ENCODE assay signal across 23 cellular contexts in the genomic region with DNA sequence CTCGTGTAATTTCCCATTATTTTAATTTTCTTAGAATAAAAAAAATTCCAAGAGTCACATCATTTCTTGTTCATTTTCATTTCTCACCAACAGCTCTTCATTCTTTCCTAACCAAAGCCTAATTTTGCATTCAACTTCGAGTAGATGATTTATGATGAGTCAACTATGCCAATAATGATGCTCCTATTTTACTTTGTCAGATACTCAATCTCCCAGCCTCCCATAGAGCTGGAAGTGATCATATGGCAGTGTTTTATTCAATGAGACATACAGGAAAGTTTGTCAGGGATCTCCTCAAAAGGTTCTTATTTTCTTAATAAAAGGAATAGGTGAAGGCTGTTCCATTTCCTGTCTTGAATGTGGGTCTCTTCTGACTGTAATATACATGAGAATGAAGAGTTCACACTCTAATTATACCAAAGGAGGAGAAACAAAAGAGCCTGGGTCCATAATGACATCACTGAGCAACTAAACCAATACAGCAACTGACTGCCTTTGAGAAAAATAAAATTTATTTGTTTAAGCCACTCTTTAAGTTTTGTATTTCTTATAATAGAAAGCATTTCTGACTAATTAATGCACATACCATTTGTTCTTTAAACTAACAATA.
"Had no signal": no experiment of that assay in that cellular context is flagged by ENCODE, and none has a peak within 500 bp of the region (broad histone marks: within the 10 kb centered on the region; RNA-seq: fewer than 3 reads in every experiment).

No MANE protein-coding gene starts in this region.

- H3K36me3 ChIP-seq: brain microvascular endothelial cell had no signal

- H2AFZ ChIP-seq: hepatocyte had no signal

- H3K27me3 ChIP-seq: brain microvascular endothelial cell, hepatocyte, transverse colon, vagina had no signal

- ATAC-seq: activated CD8-positive, alpha-beta T cell treated with anti-CD3 and anti-CD28 coated beads for 36 hours; left ventricle myocardium superior; right cardiac atrium had no signal

- H3K4me1 Mint-ChIP-seq: activated B cell treated with CpG ODN at 0.5 μM for 24 hours; activated naive CD8-positive, alpha-beta T cell treated with anti-CD3 and anti-CD28 coated beads, Interleukin-2, amount 10 ng/mL, durations not matched to agents 7 days and 5 days; nephron progenitor cell had no signal

- H3K79me2 ChIP-seq: hepatocyte had no signal

- H3K9me3 ChIP-seq: transverse colon, vagina had no signal

- H3K4me3 Mint-ChIP-seq: activated B cell treated with CpG ODN at 0.5 μM for 24 hours; activated CD8-positive, alpha-beta T cell treated with anti-CD3 and anti-CD28 coated beads for 36 hours; activated naive CD8-positive, alpha-beta T cell treated with anti-CD3 and anti-CD28 coated beads, Interleukin-2, amount 10 ng/mL, durations not matched to agents 7 days and 5 days; dendritic cell treated with granulocyte-macrophage colony-stimulating factor and Interleukin-4, amounts not matched to agents 40 ng/mL and 50 ng/mL, for 4 days; nephron progenitor cell had no signal

- H3K4me2 ChIP-seq: hepatocyte had no signal

- H3K4me1 ChIP-seq: transverse colon, vagina had no signal

- DNase-seq: activated B cell treated with CpG ODN at 0.5 μM for 24 hours; activated CD4-positive, alpha-beta T cell treated with anti-CD3 and anti-CD28 coated beads for 48 hours; activated CD8-positive, alpha-beta memory T cell treated with anti-CD3 and anti-CD28 coated beads, Interleukin-2, amount 50 U/mL, for 4 hours; activated CD8-positive, alpha-beta T cell treated with anti-CD3 and anti-CD28 coated beads for 36 hours; activated naive CD8-positive, alpha-beta T cell treated with anti-CD3 and anti-CD28 coated beads, Interleukin-2, amount 10 ng/mL, durations not matched to agents 7 days and 5 days; activated T-cell treated with anti-CD3 and anti-CD28 coated beads, Interleukin-2, amount 50 U/mL, for 48 hours; brain microvascular endothelial cell; cerebellar nuclear complex; effector memory CD4-positive, alpha-beta T cell; kidney; left ventricle myocardium superior; nephron progenitor cell; occipital lobe; right cardiac atrium; small intestine; stimulated activated CD4-positive, alpha-beta T cell treated with anti-CD3 and anti-CD28 coated beads, Interleukin-4, amount 100 ng/mL, for 4 hours; stimulated activated CD8-positive, alpha-beta memory T cell treated with anti-CD3 and anti-CD28 coated beads, Interleukin-4, amount 100 ng/mL, for 48 hours; stimulated activated naive CD4-positive, alpha-beta T cell treated with Interleukin-2 at 50 U/mL for 16 hours; transverse colon had no signal

- H3K27ac ChIP-seq: brain microvascular endothelial cell, hepatocyte, transverse colon, vagina had no signal

- H3K27me3 Mint-ChIP-seq: activated B cell treated with CpG ODN at 0.5 μM for 24 hours; activated CD8-positive, alpha-beta T cell treated with anti-CD3 and anti-CD28 coated beads for 36 hours; activated naive CD8-positive, alpha-beta T cell treated with anti-CD3 and anti-CD28 coated beads, Interleukin-2, amount 10 ng/mL, durations not matched to agents 7 days and 5 days; dendritic cell treated with granulocyte-macrophage colony-stimulating factor and Interleukin-4, amounts not matched to agents 40 ng/mL and 50 ng/mL, for 4 days; progenitor cell of endocrine pancreas had no signal

- H3K4me3 ChIP-seq: hepatocyte, transverse colon, vagina had no signal

- H3K27ac Mint-ChIP-seq: activated B cell treated with CpG ODN at 0.5 μM for 24 hours; activated CD8-positive, alpha-beta T cell treated with anti-CD3 and anti-CD28 coated beads for 36 hours; activated naive CD8-positive, alpha-beta T cell treated with anti-CD3 and anti-CD28 coated beads, Interleukin-2, amount 10 ng/mL, durations not matched to agents 7 days and 5 days; dendritic cell treated with granulocyte-macrophage colony-stimulating factor and Interleukin-4, amounts not matched to agents 40 ng/mL and 50 ng/mL, for 4 days; nephron progenitor cell had no signal
